Comparison of ENCODE assay signal across 19 cellular contexts in genomic region chr15:71807691-71808091, GRCh38. TPM values are rescaled to one million over a fixed set of nuclear protein-coding genes. Genes with fewer than 3 reads are reported as not detected.
DNase-seq lines count a peak whose midpoint lies in the region; ATAC-seq, FAIRE-seq and TF ChIP-seq lines count a peak whose summit lies in the region.
"Had no signal": no experiment of that assay in that cellular context is flagged by ENCODE, and none has a peak within 500 bp of the region (broad histone marks: within the 10 kb centered on the region; RNA-seq: fewer than 3 reads in every experiment).

No MANE protein-coding gene starts in this region.

- peak; percentile 7 to 16 for ATAC-seq in left cardiac atrium
- no peak for ATAC-seq in right cardiac atrium
- ATAC-seq in activated T-helper 17 cell treated with anti-CD3 and anti-CD28 coated beads, Interleukin-2, amount 50 U/mL, for 72 hours (replicated peaks): no peak
- ATAC-seq in activated CD8-positive, alpha-beta T cell treated with anti-CD3 and anti-CD28 coated beads, Interleukin-2, amount 10 ng/mL, durations not matched to agents 7 days and 5 days: no peak
- ATAC-seq in GM18909 (IDR thresholded peaks at IDR 0.05; ENCODE audit: poor library complexity, unreplicated experiment): no peak
- ATAC-seq: activated naive CD4-positive, alpha-beta T cell treated with anti-CD3 and anti-CD28 coated beads, Interleukin-2, amount 50 U/mL, for 72 hours; pancreas; PC-3 had no signal

- no peak overlapping the region for H2AFZ ChIP-seq in smooth muscle cell (ENCODE audit: low read depth)

- no peak overlapping the region for H3K27ac ChIP-seq in right cardiac atrium (ENCODE audit: low read length)
- H3K27ac ChIP-seq in smooth muscle cell (ENCODE audit: low read depth): no peak overlapping the region
- H3K27ac ChIP-seq: epithelial cell of prostate, pancreas, suprapubic skin had no signal

- H3K4me1 Mint-ChIP-seq in activated T-helper 17 cell treated with anti-CD3 and anti-CD28 coated beads, Interleukin-2, amount 50 U/mL, for 72 hours: no peaks in the 10 kb centered on the region
- no peaks in the 10 kb centered on the region for H3K4me1 Mint-ChIP-seq in activated CD8-positive, alpha-beta T cell treated with anti-CD3 and anti-CD28 coated beads, Interleukin-2, amount 10 ng/mL, durations not matched to agents 7 days and 5 days (ENCODE audit: low read depth)

- H3K27me3 ChIP-seq in right cardiac atrium (ENCODE audit: control insufficient read depth, insufficient read depth) (no peaks in the 10 kb centered on the region), smooth muscle cell (ENCODE audit: low read depth) (no peaks in the 10 kb centered on the region)
- H3K27me3 ChIP-seq: pancreas, suprapubic skin had no signal

- no peaks in the 10 kb centered on the region for H3K79me2 ChIP-seq in smooth muscle cell (ENCODE audit: low read depth)

- FAIRE-seq in GM19239 (lab: Jason Lieb, UNC): no peak
- FAIRE-seq: A204.1, D721Med, pancreas had no signal

- H3K4me3 Mint-ChIP-seq in activated T-helper 17 cell treated with anti-CD3 and anti-CD28 coated beads, Interleukin-2, amount 50 U/mL, for 72 hours: no peak overlapping the region
- no peak overlapping the region for H3K4me3 Mint-ChIP-seq in activated CD8-positive, alpha-beta T cell treated with anti-CD3 and anti-CD28 coated beads, Interleukin-2, amount 10 ng/mL, durations not matched to agents 7 days and 5 days

- POLR2A ChIA-PET in activated CD8-positive, alpha-beta T cell treated with anti-CD3 and anti-CD28 coated beads, Interleukin-2, amount 10 ng/mL, durations not matched to agents 7 days and 5 days (lab: Charles Lee): no interaction called here

- TF ChIP-seq CTCF in smooth muscle cell (IDR thresholded peaks at IDR 0.05; ENCODE audit: borderline replicate concordance, insufficient read depth, poor library complexity, severe bottlenecking): no peak

- intact Hi-C loops in left cardiac atrium (cut with DNase I): no loop called here
- intact Hi-C loops in right cardiac atrium (cut with DNase I): loop anchor here in 2 of 4 donors (10.0 kb wide), 3 partner anchors 63 to 363 kb away; no protein-coding TSS in a partner anchor

- CTCF ChIA-PET in activated CD8-positive, alpha-beta T cell treated with anti-CD3 and anti-CD28 coated beads, Interleukin-2, amount 10 ng/mL, durations not matched to agents 7 days and 5 days (lab: Charles Lee): interaction anchor here (1.1 kb wide), 1 partner anchor 348 kb away, joined by 4 read pairs; no protein-coding TSS in a partner anchor

- H3K27ac Mint-ChIP-seq in activated T-helper 17 cell treated with anti-CD3 and anti-CD28 coated beads, Interleukin-2, amount 50 U/mL, for 72 hours: peak overlapping the region; percentile 30
- H3K27ac Mint-ChIP-seq in activated CD8-positive, alpha-beta T cell treated with anti-CD3 and anti-CD28 coated beads, Interleukin-2, amount 10 ng/mL, durations not matched to agents 7 days and 5 days: no peak overlapping the region

- H3K36me3 ChIP-seq in smooth muscle cell (ENCODE audit: low read depth): no peaks in the 10 kb centered on the region
- H3K36me3 ChIP-seq: pancreas, suprapubic skin had no signal

- H3K27me3 Mint-ChIP-seq in activated T-helper 17 cell treated with anti-CD3 and anti-CD28 coated beads, Interleukin-2, amount 50 U/mL, for 72 hours: peaks cover 9% of the 10 kb centered on the region
- H3K27me3 Mint-ChIP-seq in activated CD8-positive, alpha-beta T cell treated with anti-CD3 and anti-CD28 coated beads, Interleukin-2, amount 10 ng/mL, durations not matched to agents 7 days and 5 days (ENCODE audit: low read depth): peaks cover 2% of the 10 kb centered on the region

- no peaks in the 10 kb centered on the region for H4K20me1 ChIP-seq in smooth muscle cell (ENCODE audit: low read depth)

- 45% methylated on average over 4 of the region's 4 CpGs for WGBS in right cardiac atrium
- WGBS in smooth muscle cell (ENCODE audit: low lambda C conversion rate): 42% methylated on average over 4 of the region's 4 CpGs

- no peaks in the 10 kb centered on the region for H3F3A ChIP-seq in smooth muscle cell (ENCODE audit: low read depth)

- H3K4me2 ChIP-seq in smooth muscle cell: peak overlapping the region; percentile 50

- H3K4me1 ChIP-seq in right cardiac atrium (ENCODE audit: control insufficient read depth, insufficient read depth, low read length) (peaks cover 2% of the 10 kb centered on the region), smooth muscle cell (ENCODE audit: low read depth) (peaks cover 23% of the 10 kb centered on the region)
- H3K4me1 ChIP-seq: pancreas, suprapubic skin had no signal

- no peaks in the 10 kb centered on the region for H3K36me3 Mint-ChIP-seq in activated T-helper 17 cell treated with anti-CD3 and anti-CD28 coated beads, Interleukin-2, amount 50 U/mL, for 72 hours (ENCODE audit: low read depth)
- H3K36me3 Mint-ChIP-seq in activated CD8-positive, alpha-beta T cell treated with anti-CD3 and anti-CD28 coated beads, Interleukin-2, amount 10 ng/mL, durations not matched to agents 7 days and 5 days (ENCODE audit: low read depth): no peaks in the 10 kb centered on the region
- H3K36me3 Mint-ChIP-seq: activated naive CD4-positive, alpha-beta T cell treated with anti-CD3 and anti-CD28 coated beads, Interleukin-2, amount 50 U/mL, for 72 hours had no signal

- H3K4me3 ChIP-seq in right cardiac atrium (ENCODE audit: low read length) (no peak overlapping the region), smooth muscle cell (no peak overlapping the region)
- H3K4me3 ChIP-seq: pancreas, suprapubic skin had no signal

- no peaks in the 10 kb centered on the region for H3K9me3 ChIP-seq in right cardiac atrium (ENCODE audit: control insufficient read depth, low read length)
- H3K9me3 ChIP-seq in smooth muscle cell (replicated peaks; ENCODE audit: low read depth): no peaks in the 10 kb centered on the region
- H3K9me3 ChIP-seq: pancreas, suprapubic skin had no signal

- H3K9me3 Mint-ChIP-seq in activated T-helper 17 cell treated with anti-CD3 and anti-CD28 coated beads, Interleukin-2, amount 50 U/mL, for 72 hours: no peaks in the 10 kb centered on the region
- no peaks in the 10 kb centered on the region for H3K9me3 Mint-ChIP-seq in activated CD8-positive, alpha-beta T cell treated with anti-CD3 and anti-CD28 coated beads, Interleukin-2, amount 10 ng/mL, durations not matched to agents 7 days and 5 days (ENCODE audit: insufficient read depth)
- H3K9me3 Mint-ChIP-seq: activated naive CD4-positive, alpha-beta T cell treated with anti-CD3 and anti-CD28 coated beads, Interleukin-2, amount 50 U/mL, for 72 hours had no signal

- DNase-seq in left cardiac atrium: no peak
- no peak for DNase-seq in right cardiac atrium
- peak; percentile 46 for DNase-seq in glomerular visceral epithelial cell (ENCODE audit: extremely low spot score)
- DNase-seq in smooth muscle cell (lab: John Stamatoyannopoulos, UW; ENCODE audit: unreplicated experiment): no peak
- DNase-seq in GM19239 (ENCODE audit: insufficient read length, low spot score): no peak
- no peak for DNase-seq in activated CD8-positive, alpha-beta T cell treated with anti-CD3 and anti-CD28 coated beads, Interleukin-2, amount 10 ng/mL, durations not matched to agents 7 days and 5 days
- DNase-seq: activated CD4-positive, CD25-positive, alpha-beta regulatory T cell; activated CD8-positive, alpha-beta memory T cell treated with anti-CD3 and anti-CD28 coated beads, Interleukin-2, amount 50 U/mL, for 4 hours; NCI-H1092 treated with DMSO at 0.1 percent for 48 hours; pancreas; PC-3 had no signal

- no peak overlapping the region for H3K9ac ChIP-seq in smooth muscle cell (ENCODE audit: low read depth)

RNA-seq across cellular contexts. Expression of gene NR2E3, which starts 2.7 kb away (rescaled TPM):
- not detected for total RNA-seq in left cardiac atrium
- total RNA-seq in right cardiac atrium: under 1 TPM in 1 of 4 donors, not detected in 3; 0.12 TPM
- 0.05 TPM for polyA plus RNA-seq in right cardiac atrium
- total RNA-seq in activated T-helper 17 cell treated with anti-CD3 and anti-CD28 coated beads, Interleukin-2, amount 50 U/mL, for 72 hours: not detected
- not detected in 2 replicates for total RNA-seq in smooth muscle cell
- 4.2 TPM in 1 of 2 replicates, not detected in the other for polyA plus RNA-seq in smooth muscle cell
- not detected for total RNA-seq in activated CD8-positive, alpha-beta T cell treated with anti-CD3 and anti-CD28 coated beads, Interleukin-2, amount 10 ng/mL, durations not matched to agents 7 days and 5 days
- total RNA-seq: activated naive CD4-positive, alpha-beta T cell treated with anti-CD3 and anti-CD28 coated beads, Interleukin-2, amount 50 U/mL, for 72 hours; HT1080 had no signal

Comparison
In these comparisons a context has a peak if more than half of its experiments do, and no peak if none do; other contexts are left out.
1. ATAC-seq: peak in left cardiac atrium (2 of 2); none in right cardiac atrium (0 of 2), activated T-helper 17 cell treated with anti-CD3 and anti-CD28 coated beads, Interleukin-2, amount 50 U/mL, for 72 hours (single experiment), activated CD8-positive, alpha-beta T cell treated with anti-CD3 and anti-CD28 coated beads, Interleukin-2, amount 10 ng/mL, durations not matched to agents 7 days and 5 days (single experiment) and GM18909 (single experiment).